28 cellular contexts compared by ENCODE assay signal in genomic region chr11:17574799-17575144, GRCh38. TPM values are rescaled to one million over a fixed set of nuclear protein-coding genes. Genes with fewer than 3 reads are reported as not detected.
"Had no signal": no experiment of that assay in that cellular context is flagged by ENCODE, and none has a peak within 500 bp of the region (broad histone marks: within the 10 kb centered on the region; RNA-seq: fewer than 3 reads in every experiment).

No MANE protein-coding gene starts in this region.

- H3K27ac ChIP-seq: ascending aorta, body of pancreas, KMS-11 had no signal

- H3K36me3 ChIP-seq: ascending aorta had no signal

- H3K4me1 ChIP-seq: ascending aorta, body of pancreas had no signal

- H3K9me3 Mint-ChIP-seq: activated CD4-positive, alpha-beta T cell treated with anti-CD3 and anti-CD28 coated beads, Interleukin-2, amount 10 ng/mL, durations not matched to agents 24 days and 14 days; activated naive CD4-positive, alpha-beta T cell treated with anti-CD3 and anti-CD28 coated beads, Interleukin-2, amount 50 U/mL, for 72 hours; activated naive CD8-positive, alpha-beta T cell treated with anti-CD3 and anti-CD28 coated beads, Interleukin-2, amount 50 U/mL, for 24 hours; activated T-cell treated with anti-CD3 and anti-CD28 coated beads, Interleukin-2, amount 50 U/mL, for 24 hours; activated T-helper 1 cell treated with anti-CD3 and anti-CD28 coated beads, Interleukin-12 subunit alpha, Interleukin-12 subunit beta, Interleukin-2, Interleukin-4 antibody, amounts not matched to agents 30 ng/mL and 10 ng/mL and 1 ng/mL, durations not matched to agents 14 hours and 24 hours and 36 hours; WTC11 had no signal

- H3K4me3 ChIP-seq: ascending aorta, body of pancreas had no signal

- H3K9me3 ChIP-seq: ascending aorta, body of pancreas had no signal

- H3K27me3 ChIP-seq: ascending aorta, body of pancreas had no signal

- H3K4me1 Mint-ChIP-seq: activated naive CD8-positive, alpha-beta T cell treated with anti-CD3 and anti-CD28 coated beads, Interleukin-2, amount 50 U/mL, for 24 hours had no signal

- H3K27ac Mint-ChIP-seq: activated CD4-positive, alpha-beta T cell treated with anti-CD3 and anti-CD28 coated beads, Interleukin-2, amount 10 ng/mL, durations not matched to agents 24 days and 14 days; activated naive CD4-positive, alpha-beta T cell treated with anti-CD3 and anti-CD28 coated beads, Interleukin-2, amount 50 U/mL, for 72 hours; activated naive CD8-positive, alpha-beta T cell treated with anti-CD3 and anti-CD28 coated beads, Interleukin-2, amount 50 U/mL, for 24 hours; activated T-cell treated with anti-CD3 and anti-CD28 coated beads, Interleukin-2, amount 50 U/mL, for 24 hours; activated T-helper 1 cell treated with anti-CD3 and anti-CD28 coated beads, Interleukin-12 subunit alpha, Interleukin-12 subunit beta, Interleukin-2, Interleukin-4 antibody, amounts not matched to agents 30 ng/mL and 10 ng/mL and 1 ng/mL, durations not matched to agents 14 hours and 24 hours and 36 hours; T-helper 17 cell; WTC11 had no signal

- H3K4me3 Mint-ChIP-seq: activated CD4-positive, alpha-beta T cell treated with anti-CD3 and anti-CD28 coated beads, Interleukin-2, amount 10 ng/mL, durations not matched to agents 24 days and 14 days; activated naive CD8-positive, alpha-beta T cell treated with anti-CD3 and anti-CD28 coated beads, Interleukin-2, amount 50 U/mL, for 24 hours; activated T-cell treated with anti-CD3 and anti-CD28 coated beads, Interleukin-2, amount 50 U/mL, for 24 hours; activated T-helper 1 cell treated with anti-CD3 and anti-CD28 coated beads, Interleukin-12 subunit alpha, Interleukin-12 subunit beta, Interleukin-2, Interleukin-4 antibody, amounts not matched to agents 30 ng/mL and 10 ng/mL and 1 ng/mL, durations not matched to agents 14 hours and 24 hours and 36 hours; T-helper 17 cell; WTC11 had no signal

- H3K4me2 ChIP-seq: KMS-11 had no signal

- H3K36me3 Mint-ChIP-seq: activated naive CD4-positive, alpha-beta T cell treated with anti-CD3 and anti-CD28 coated beads, Interleukin-2, amount 50 U/mL, for 72 hours; WTC11 had no signal

- DNase-seq: activated CD4-positive, alpha-beta T cell treated with anti-CD3 and anti-CD28 coated beads for 1 hour; activated CD4-positive, alpha-beta T cell treated with anti-CD3 and anti-CD28 coated beads, Interleukin-2, amount 10 ng/mL, durations not matched to agents 24 days and 14 days; activated CD4-positive, alpha-beta T cell treated with anti-CD3 and anti-CD28 coated beads, Interleukin-2, amount 50 U/mL, for 48 hours; activated CD8-positive, alpha-beta memory T cell treated with anti-CD3 and anti-CD28 coated beads, Interleukin-2, amount 50 U/mL, for 48 hours; activated naive CD4-positive, alpha-beta T cell treated with Interleukin-2 at 50 U/mL for 16 hours; activated naive CD8-positive, alpha-beta T cell treated with anti-CD3 and anti-CD28 coated beads, Interleukin-2, amount 50 U/mL, for 24 hours; activated T-cell treated with anti-CD3 and anti-CD28 coated beads, Interleukin-2, amount 50 U/mL, for 24 hours; amniotic stem cell; body of pancreas; central memory CD4-positive, alpha-beta T cell; MV-4-11; NCI-H1092 treated with DMSO at 0.1 percent for 48 hours; NCI-H1417 treated with DMSO at 0.1 percent for 48 hours; NCI-H1694; NCI-H2029; NCI-H446; NCI-H524; PC-3; SIG-M5; T-helper 17 cell; T-helper 9 cell had no signal

- H3K9ac ChIP-seq: KMS-11 had no signal

RNA-seq across cellular contexts. Expression of gene OTOG, which starts 27.7 kb away (rescaled TPM):
- total RNA-seq: activated CD4-positive, alpha-beta T cell treated with anti-CD3 and anti-CD28 coated beads, Interleukin-2, amount 10 ng/mL, durations not matched to agents 24 days and 14 days; activated naive CD4-positive, alpha-beta T cell treated with anti-CD3 and anti-CD28 coated beads, Interleukin-2, amount 50 U/mL, for 72 hours; activated T-helper 1 cell treated with anti-CD3 and anti-CD28 coated beads, Interleukin-12 subunit alpha, Interleukin-12 subunit beta, Interleukin-2, Interleukin-4 antibody, amounts not matched to agents 30 ng/mL and 10 ng/mL and 1 ng/mL, durations not matched to agents 14 hours and 24 hours and 36 hours; ascending aorta; body of pancreas; bronchial epithelial cell; MCF 10A; PC-3; T-helper 17 cell had no signal

RNA-seq across cellular contexts. Expression of gene USH1C, which starts 30.6 kb away (rescaled TPM):
- total RNA-seq: activated CD4-positive, alpha-beta T cell treated with anti-CD3 and anti-CD28 coated beads, Interleukin-2, amount 10 ng/mL, durations not matched to agents 24 days and 14 days; activated naive CD4-positive, alpha-beta T cell treated with anti-CD3 and anti-CD28 coated beads, Interleukin-2, amount 50 U/mL, for 72 hours; activated T-helper 1 cell treated with anti-CD3 and anti-CD28 coated beads, Interleukin-12 subunit alpha, Interleukin-12 subunit beta, Interleukin-2, Interleukin-4 antibody, amounts not matched to agents 30 ng/mL and 10 ng/mL and 1 ng/mL, durations not matched to agents 14 hours and 24 hours and 36 hours; ascending aorta; bronchial epithelial cell; MCF 10A; PC-3; T-helper 17 cell had no signal
